ENCODE assay signal across 1 cellular context in the genomic region with DNA sequence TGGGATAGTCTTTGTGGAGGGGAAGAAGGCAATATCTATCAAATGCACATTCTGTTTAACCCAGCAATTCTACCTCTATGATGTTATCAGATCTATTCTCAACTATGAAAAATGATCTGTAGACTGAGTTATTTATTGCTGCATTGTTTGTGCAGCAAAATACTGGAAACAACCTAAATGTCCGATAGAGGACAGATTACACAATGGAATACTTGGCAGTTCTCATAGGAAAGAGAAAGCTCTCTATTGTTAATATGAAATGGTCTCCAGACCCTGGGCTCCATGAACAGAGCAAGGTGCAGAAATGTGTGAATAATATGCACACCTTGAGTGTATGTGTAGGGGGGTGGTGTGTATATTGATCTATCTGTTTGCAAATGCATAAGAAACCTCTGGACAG.
TF ChIP-seq lines count a peak whose summit lies in the region.

No MANE protein-coding gene starts in this region.

TF ChIP-seq in SK-N-SH, 30 proteins besides CTCF, POLR2A, EP300 and RAD21 (continued from another document):
- TF ChIP-seq REST (IDR thresholded peaks at IDR 0.05; ENCODE audit: low read depth, low read length) (no peak), FOXM1 (IDR thresholded peaks at IDR 0.05; ENCODE audit: low read depth) (no peak), MXI1 (IDR thresholded peaks at IDR 0.05; ENCODE audit: low read depth, low read length) (no peak), MEF2A (IDR thresholded peaks at IDR 0.05; ENCODE audit: borderline replicate concordance, low read depth) (no peak), ELF1 (IDR thresholded peaks at IDR 0.05) (no peak), POLR2AphosphoS5 (IDR thresholded peaks at IDR 0.05; ENCODE audit: low read depth, low read length) (no peak)
- TF ChIP-seq, protein P1, sequence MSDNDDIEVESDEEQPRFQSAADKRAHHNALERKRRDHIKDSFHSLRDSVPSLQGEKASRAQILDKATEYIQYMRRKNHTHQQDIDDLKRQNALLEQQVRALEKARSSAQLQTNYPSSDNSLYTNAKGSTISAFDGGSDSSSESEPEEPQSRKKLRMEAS (IDR thresholded peaks at IDR 0.05; ENCODE audit: low read depth) = no peak
